Comparison of ENCODE assay signal across 21 cellular contexts in the genomic region with DNA sequence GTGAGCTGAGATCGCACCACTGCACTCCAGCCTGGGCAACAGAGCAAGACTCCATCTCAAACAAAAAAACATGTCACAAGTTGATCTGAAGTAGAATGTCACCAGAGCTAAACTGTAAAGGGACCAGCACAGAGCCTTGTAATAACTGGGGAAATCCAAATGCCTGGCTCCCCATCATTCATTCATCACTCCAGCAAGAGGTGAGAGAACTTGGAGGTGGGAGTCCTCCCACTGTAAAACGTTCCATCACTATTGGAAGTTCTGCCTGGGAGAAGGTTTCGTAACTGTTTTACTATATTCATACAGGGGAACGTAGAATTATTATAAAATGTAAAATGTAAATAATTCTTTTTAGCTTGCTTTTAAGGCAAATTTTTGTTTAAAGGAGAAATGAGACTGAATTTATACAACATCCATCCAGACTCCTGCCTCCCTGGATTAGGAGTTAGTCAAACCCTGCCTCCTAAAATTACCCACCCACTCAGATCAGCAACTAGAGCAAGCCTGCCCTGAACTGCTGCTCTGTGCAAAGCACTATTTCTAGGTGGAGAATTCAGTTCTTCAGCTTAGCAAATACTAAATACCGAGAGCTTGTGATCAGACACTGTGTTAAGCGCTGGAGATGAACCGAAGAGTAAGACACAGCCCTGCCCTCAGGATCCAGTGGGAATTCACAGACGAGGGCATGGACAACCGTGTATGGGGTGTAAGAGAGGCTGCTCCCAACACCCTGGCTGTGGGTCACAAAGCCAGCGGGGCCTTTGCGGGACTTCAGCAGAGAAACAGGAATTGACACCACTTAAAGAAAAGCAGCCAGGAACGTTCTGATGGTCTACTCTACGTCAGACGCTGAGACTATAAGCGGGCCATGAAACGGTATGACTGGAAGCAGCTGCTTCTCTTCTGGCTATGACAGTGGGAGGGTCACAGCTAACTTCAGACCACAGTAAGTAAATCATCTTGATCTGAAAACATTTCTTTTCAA.
DNase-seq lines count a peak whose midpoint lies in the region; ATAC-seq and TF ChIP-seq lines count a peak whose summit lies in the region.
"Had no signal": no experiment of that assay in that cellular context is flagged by ENCODE, and none has a peak within 500 bp of the region (broad histone marks: within the 10 kb centered on the region; RNA-seq: fewer than 3 reads in every experiment).

No MANE protein-coding gene starts in this region.

- H3K4me3 ChIP-seq in spleen: no peak overlapping the region
- no peak overlapping the region for H3K4me3 ChIP-seq in SJCRH30
- H3K4me3 ChIP-seq: A549, K562, MG63 had no signal

- CTCF ChIA-PET in activated B cell treated with CpG ODN at 0.5 μM for 24 hours (lab: Charles Lee): no interaction called here

- no peak overlapping the region for H3K4me3 Mint-ChIP-seq in CD14-positive monocyte
- no peak overlapping the region for H3K4me3 Mint-ChIP-seq in activated B cell treated with CpG ODN at 0.5 μM for 24 hours
- H3K4me3 Mint-ChIP-seq in mesothelial cell of epicardium: no peak overlapping the region
- H3K4me3 Mint-ChIP-seq: B cell, H9, HFFc6 had no signal

- ATAC-seq in activated B cell treated with CpG ODN at 0.5 μM for 24 hours (ENCODE audit: low read depth) (no peak), GM18502 (IDR thresholded peaks at IDR 0.05; ENCODE audit: poor library complexity, unreplicated experiment) (no peak)
- ATAC-seq: A549, K562 had no signal

- H3K27ac ChIP-seq in spleen (no peak overlapping the region), SJCRH30 (no peak overlapping the region)
- H3K27ac ChIP-seq: A549 had no signal

- H3K4me1 Mint-ChIP-seq in CD14-positive monocyte: no peaks in the 10 kb centered on the region
- H3K4me1 Mint-ChIP-seq in activated B cell treated with CpG ODN at 0.5 μM for 24 hours: peaks cover 8% of the 10 kb centered on the region
- no peaks in the 10 kb centered on the region for H3K4me1 Mint-ChIP-seq in mesothelial cell of epicardium
- H3K4me1 Mint-ChIP-seq: H9 had no signal

- H3K27me3 Mint-ChIP-seq in CD14-positive monocyte (ENCODE audit: low read depth in 3 of 3): peaks cover 0 to 2% (median 2%) of the 10 kb centered on the region in 3 donors
- H3K27me3 Mint-ChIP-seq in activated B cell treated with CpG ODN at 0.5 μM for 24 hours: no peaks in the 10 kb centered on the region
- H3K27me3 Mint-ChIP-seq in mesothelial cell of epicardium (ENCODE audit: low read depth): no peaks in the 10 kb centered on the region
- H3K27me3 Mint-ChIP-seq: B cell had no signal

- peak overlapping the region in 1 of 7 donors; percentile 75 for H3K27ac Mint-ChIP-seq in CD14-positive monocyte
- H3K27ac Mint-ChIP-seq in activated B cell treated with CpG ODN at 0.5 μM for 24 hours: peak overlapping the region; percentile 30
- H3K27ac Mint-ChIP-seq in mesothelial cell of epicardium: peak overlapping the region; percentile 21
- H3K27ac Mint-ChIP-seq: B cell, HFFc6 had no signal

- TF ChIP-seq POLR2A in spleen (IDR thresholded peaks at IDR 0.05): no peak

- H3K9me3 Mint-ChIP-seq in CD14-positive monocyte: peaks cover 17 to 24% (median 20%) of the 10 kb centered on the region in 7 donors
- H3K9me3 Mint-ChIP-seq in activated B cell treated with CpG ODN at 0.5 μM for 24 hours: no peaks in the 10 kb centered on the region
- H3K9me3 Mint-ChIP-seq in mesothelial cell of epicardium: peaks cover 9% of the 10 kb centered on the region
- H3K9me3 Mint-ChIP-seq: H9 had no signal

- H3K4me1 ChIP-seq in spleen (no peaks in the 10 kb centered on the region), SJCRH30 (no peaks in the 10 kb centered on the region)

- H3K36me3 ChIP-seq in spleen: peaks cover 0 to 60% (median 2%) of the 10 kb centered on the region in 6 donors
- H3K36me3 ChIP-seq in SJCRH30: no peaks in the 10 kb centered on the region

- TF ChIP-seq CTCF in CD14-positive monocyte (IDR thresholded peaks at IDR 0.05) (no peak), activated B cell treated with CpG ODN at 0.5 μM for 24 hours (IDR thresholded peaks at IDR 0.05) (no peak), mesothelial cell of epicardium (IDR thresholded peaks at IDR 0.05; ENCODE audit: unreplicated experiment) (no peak), spleen (IDR thresholded peaks at IDR 0.05 in 8 of 11, conservative IDR thresholded peaks at IDR 0.05 in 3 of 11) (no peak)

- intact Hi-C loops in CD14-positive monocyte (cut with micrococcal nuclease) (no loop called here), activated B cell treated with CpG ODN at 0.5 μM for 24 hours (cut with micrococcal nuclease) (no loop called here), spleen (cut with DNase I; ENCODE audit: low total_unique reads) (no loop called here)

- H3K36me3 Mint-ChIP-seq in CD14-positive monocyte: no peaks in the 10 kb centered on the region
- H3K36me3 Mint-ChIP-seq in activated B cell treated with CpG ODN at 0.5 μM for 24 hours (ENCODE audit: low read depth): no peaks in the 10 kb centered on the region
- H3K36me3 Mint-ChIP-seq in mesothelial cell of epicardium: peaks cover 39% of the 10 kb centered on the region

- WGBS in spleen, 5 donors: 85 to 90% (median 87%) methylated on average over 16 of the region's 16 CpGs

- H3K9me3 ChIP-seq in spleen: no peaks in the 10 kb centered on the region
- H3K9me3 ChIP-seq in SJCRH30 (replicated peaks): no peaks in the 10 kb centered on the region
- H3K9me3 ChIP-seq: A549, MG63 had no signal

- POLR2A ChIA-PET in activated B cell treated with CpG ODN at 0.5 μM for 24 hours (lab: Charles Lee): no interaction called here

- H3K27me3 ChIP-seq in spleen (replicated peaks in 1 of 7): no peaks in the 10 kb centered on the region
- no peaks in the 10 kb centered on the region for H3K27me3 ChIP-seq in SJCRH30
- H3K27me3 ChIP-seq: MG63 had no signal

- DNase-seq in CD14-positive monocyte (ENCODE audit: low spot score) (peak; percentile 21), activated B cell treated with CpG ODN at 0.5 μM for 24 hours (no peak), mesothelial cell of epicardium (ENCODE audit: low spot score in 2 of 2, unreplicated experiment in 2 of 2) (no peak), spleen (peak; percentile 45), SJCRH30 (no peak), NCI-H82 treated with DMSO at 0.1 percent for 48 hours (lab: John Stamatoyannopoulos, UW; ENCODE audit: unreplicated experiment) (no peak)
- DNase-seq: EL, GF-D8, H9, HFFc6, MG63, NCI-H1417, NCI-H1694 treated with DMSO at 0.1 percent for 48 hours, NCI-H2081 treated with DMSO at 0.1 percent for 48 hours, NCI-H446, NCI-H526, Right ventricle myocardium superior had no signal

Comparison
In these comparisons a context has a peak if more than half of its experiments do, and no peak if none do; other contexts are left out.
1. DNase-seq: peak in CD14-positive monocyte (single experiment) and spleen (single experiment); none in activated B cell treated with CpG ODN at 0.5 μM for 24 hours (single experiment), mesothelial cell of epicardium (0 of 2), SJCRH30 (0 of 2) and NCI-H82 treated with DMSO at 0.1 percent for 48 hours (single experiment).